In genomic region chr1:178133291-178133989, GRCh38 we compare ENCODE assay signal across 1 cellular context.
TF ChIP-seq lines count a peak whose summit lies in the region.

No MANE protein-coding gene starts in this region.

TF ChIP-seq in SK-N-SH treated with all-trans-retinoic acid at 6 μM for 48 hours, 23 proteins besides CTCF, POLR2A, EP300 and RAD21 (continued from another document):
- no peak for TF ChIP-seq TSHZ2 (CRISPR knock-in tag; IDR thresholded peaks at IDR 0.05)
